In genomic region chr9:124453586-124454191, GRCh38 we compare ENCODE assay signal across 14 cellular contexts. TPM values are rescaled to one million over a fixed set of nuclear protein-coding genes. Genes with fewer than 3 reads are reported as not detected.
A peak's percentile ranks its signal among the peaks of the same experiment; 100 is the strongest.
DNase-seq lines count a peak whose midpoint lies in the region; ATAC-seq and TF ChIP-seq lines count a peak whose summit lies in the region.
"Had no signal": no experiment of that assay in that cellular context is flagged by ENCODE, and none has a peak within 500 bp of the region (broad histone marks: within the 10 kb centered on the region; RNA-seq: fewer than 3 reads in every experiment).

No MANE protein-coding gene starts in this region.

- TF ChIP-seq POLR2A in testis (IDR thresholded peaks at IDR 0.05), result no peak

- no peak overlapping the region for H3K27ac Mint-ChIP-seq in activated CD4-positive, alpha-beta memory T cell treated with anti-CD3 and anti-CD28 coated beads, Interleukin-2, amount 10 ng/mL, durations not matched to agents 7 days and 5 days

- peaks cover 0 to 18% of the 10 kb centered on the region in 2 donors for H3K27me3 ChIP-seq in right atrium auricular region
- H3K27me3 ChIP-seq in iPS-15b (ENCODE audit: control insufficient read depth, insufficient read depth, low read length), result peaks cover 31% of the 10 kb centered on the region
- H3K27me3 ChIP-seq in testis, result no peaks in the 10 kb centered on the region

- H3K9me3 ChIP-seq in right atrium auricular region (no peaks in the 10 kb centered on the region), iPS-15b (ENCODE audit: control insufficient read depth, insufficient read depth, low read length) (no peaks in the 10 kb centered on the region), testis (no peaks in the 10 kb centered on the region)

- H3K4me3 Mint-ChIP-seq in activated CD4-positive, alpha-beta memory T cell treated with anti-CD3 and anti-CD28 coated beads, Interleukin-2, amount 10 ng/mL, durations not matched to agents 7 days and 5 days, result no peak overlapping the region

- H3K36me3 Mint-ChIP-seq in activated CD4-positive, alpha-beta memory T cell treated with anti-CD3 and anti-CD28 coated beads, Interleukin-2, amount 10 ng/mL, durations not matched to agents 7 days and 5 days (ENCODE audit: low read depth), result no peaks in the 10 kb centered on the region

- H3K4me3 ChIP-seq in right atrium auricular region (peak overlapping the region in 1 of 2 donors; percentile 19), iPS-15b (ENCODE audit: low read depth, low read length) (peak overlapping the region; percentile 46), testis (peak overlapping the region; percentile 15 to 26)

- no peak for TF ChIP-seq CTCF in right atrium auricular region (IDR thresholded peaks at IDR 0.05)
- no peak for TF ChIP-seq CTCF in testis (IDR thresholded peaks at IDR 0.05)

- ATAC-seq in HG03280 (IDR thresholded peaks at IDR 0.05; ENCODE audit: unreplicated experiment), result no peak
- ATAC-seq: sciatic nerve had no signal

- 23 to 39% methylated on average over 8 to 35 of the region's 35 CpGs for whole genome bisulfite sequencing in testis, 2 donors

- DNase-seq in cardiac septum (ENCODE audit: low spot score), result peak; percentile 33
- no peak for DNase-seq in right atrium auricular region (ENCODE audit: low spot score)
- DNase-seq in SW480 (ENCODE audit: low spot score), result peak; percentile 73
- no peak for DNase-seq in testis
- DNase-seq in activated CD4-positive, alpha-beta memory T cell treated with anti-CD3 and anti-CD28 coated beads, Interleukin-2, amount 10 ng/mL, durations not matched to agents 7 days and 5 days, result no peak
- no peak for DNase-seq in ureter (ENCODE audit: low spot score)
- DNase-seq: amygdala, hypothalamus, NCI-H1436 treated with DMSO at 0.1 percent for 48 hours had no signal

- no peaks in the 10 kb centered on the region for H3K36me3 ChIP-seq in right atrium auricular region
- H3K36me3 ChIP-seq in iPS-15b (ENCODE audit: control insufficient read depth, insufficient read depth, low read length), result peaks cover 3% of the 10 kb centered on the region
- H3K36me3 ChIP-seq in testis (ENCODE audit: low read depth, missing control alignments), result no peaks in the 10 kb centered on the region

- no peaks in the 10 kb centered on the region for H3K9me3 Mint-ChIP-seq in activated CD4-positive, alpha-beta memory T cell treated with anti-CD3 and anti-CD28 coated beads, Interleukin-2, amount 10 ng/mL, durations not matched to agents 7 days and 5 days

- no peak overlapping the region for H3K27ac ChIP-seq in right atrium auricular region
- no peak overlapping the region for H3K27ac ChIP-seq in testis

- POLR2A ChIA-PET in activated CD4-positive, alpha-beta memory T cell treated with anti-CD3 and anti-CD28 coated beads, Interleukin-2, amount 10 ng/mL, durations not matched to agents 7 days and 5 days (lab: Charles Lee), result no interaction called here

- H3K4me1 Mint-ChIP-seq in activated CD4-positive, alpha-beta memory T cell treated with anti-CD3 and anti-CD28 coated beads, Interleukin-2, amount 10 ng/mL, durations not matched to agents 7 days and 5 days, result no peaks in the 10 kb centered on the region

- H3K9ac ChIP-seq in iPS-15b (ENCODE audit: low read depth, low read length), result no peak overlapping the region

- peaks cover 27% of the 10 kb centered on the region for H3K27me3 Mint-ChIP-seq in activated CD4-positive, alpha-beta memory T cell treated with anti-CD3 and anti-CD28 coated beads, Interleukin-2, amount 10 ng/mL, durations not matched to agents 7 days and 5 days

- CTCF ChIA-PET in activated CD4-positive, alpha-beta memory T cell treated with anti-CD3 and anti-CD28 coated beads, Interleukin-2, amount 10 ng/mL, durations not matched to agents 7 days and 5 days (lab: Charles Lee), result interaction anchor here (1.1 kb wide), 1 partner anchor 33 kb away, joined by 3 read pairs; no protein-coding TSS in a partner anchor

- intact Hi-C loops in cardiac septum (cut with DNase I), result no loop called here
- intact Hi-C loops in testis (cut with DNase I; ENCODE audit: low total_unique reads), result no loop called here

- H3K4me1 ChIP-seq in right atrium auricular region (peaks cover 0 to 20% of the 10 kb centered on the region in 2 donors), iPS-15b (ENCODE audit: control insufficient read depth, insufficient read depth, low read length) (peaks cover 6% of the 10 kb centered on the region), testis (peaks cover 10% of the 10 kb centered on the region)

RNA-seq across cellular contexts. Expression of gene ADGRD2, which starts 3.4 kb away (rescaled TPM):
- not detected for total RNA-seq in cardiac septum
- not detected for total RNA-seq in right atrium auricular region
- total RNA-seq in testis, result under 1 TPM; 0.31 to 0.74 TPM
- 1.5 TPM for polyA plus RNA-seq in testis (ENCODE audit: insufficient read depth, low read depth, low replicate concordance)
- total RNA-seq in activated CD4-positive, alpha-beta memory T cell treated with anti-CD3 and anti-CD28 coated beads, Interleukin-2, amount 10 ng/mL, durations not matched to agents 7 days and 5 days, result not detected
- total RNA-seq in ureter, result 0.29 TPM
- total RNA-seq: sciatic nerve; T-helper 1 cell treated with Interleukin-12 subunit alpha and Interleukin-12 subunit beta and Interleukin-4 antibody, amounts not matched to agents 30 ng/mL and 1 ng/mL, for 36 hours; urinary bladder had no signal
- polyA plus RNA-seq: urinary bladder had no signal

RNA-seq across cellular contexts. Expression of gene PSMB7, which starts 38.4 kb away (rescaled TPM):
- 133 TPM for total RNA-seq in cardiac septum
- total RNA-seq in right atrium auricular region, result 100 to 1,000 TPM; 178 to 207 TPM
- total RNA-seq in testis, result 100 to 1,000 TPM; 156 to 188 TPM
- polyA plus RNA-seq in testis (ENCODE audit: insufficient read depth, low read depth, low replicate concordance), result 310 TPM
- total RNA-seq in activated CD4-positive, alpha-beta memory T cell treated with anti-CD3 and anti-CD28 coated beads, Interleukin-2, amount 10 ng/mL, durations not matched to agents 7 days and 5 days, result 100 to 1,000 TPM; 113 to 120 TPM
- total RNA-seq in ureter, result 109 TPM

RNA-seq across cellular contexts. Expression of gene NR5A1, which starts 53.5 kb away (rescaled TPM):
- total RNA-seq in cardiac septum (not detected), right atrium auricular region (not detected), testis (10 to 100 TPM; 43.5 to 65.2 TPM), ureter (not detected)
- polyA plus RNA-seq in testis (ENCODE audit: insufficient read depth, low read depth, low replicate concordance), result 28.7 TPM
- total RNA-seq in activated CD4-positive, alpha-beta memory T cell treated with anti-CD3 and anti-CD28 coated beads, Interleukin-2, amount 10 ng/mL, durations not matched to agents 7 days and 5 days, result not detected
- total RNA-seq: sciatic nerve; T-helper 1 cell treated with Interleukin-12 subunit alpha and Interleukin-12 subunit beta and Interleukin-4 antibody, amounts not matched to agents 30 ng/mL and 1 ng/mL, for 36 hours; urinary bladder had no signal
- polyA plus RNA-seq: urinary bladder had no signal

Comparison
In these comparisons a context has a peak if more than half of its experiments do, and no peak if none do; other contexts are left out.
1. DNase-seq: peak in cardiac septum (single experiment) and SW480 (single experiment); none in right atrium auricular region (single experiment), testis (single experiment), activated CD4-positive, alpha-beta memory T cell treated with anti-CD3 and anti-CD28 coated beads, Interleukin-2, amount 10 ng/mL, durations not matched to agents 7 days and 5 days (single experiment) and ureter (single experiment).
2. RNA of gene NR5A1, which starts 53.5 kb away (total RNA-seq): 43.5 to 65.2 TPM in testis; not detected in right atrium auricular region, not detected in ureter (single experiment), not detected in cardiac septum (single experiment) and not detected in activated CD4-positive, alpha-beta memory T cell treated with anti-CD3 and anti-CD28 coated beads, Interleukin-2, amount 10 ng/mL, durations not matched to agents 7 days and 5 days; every median in the first group is over 10 times any median in the second.